8 cellular contexts compared by ENCODE assay signal in the genomic region with DNA sequence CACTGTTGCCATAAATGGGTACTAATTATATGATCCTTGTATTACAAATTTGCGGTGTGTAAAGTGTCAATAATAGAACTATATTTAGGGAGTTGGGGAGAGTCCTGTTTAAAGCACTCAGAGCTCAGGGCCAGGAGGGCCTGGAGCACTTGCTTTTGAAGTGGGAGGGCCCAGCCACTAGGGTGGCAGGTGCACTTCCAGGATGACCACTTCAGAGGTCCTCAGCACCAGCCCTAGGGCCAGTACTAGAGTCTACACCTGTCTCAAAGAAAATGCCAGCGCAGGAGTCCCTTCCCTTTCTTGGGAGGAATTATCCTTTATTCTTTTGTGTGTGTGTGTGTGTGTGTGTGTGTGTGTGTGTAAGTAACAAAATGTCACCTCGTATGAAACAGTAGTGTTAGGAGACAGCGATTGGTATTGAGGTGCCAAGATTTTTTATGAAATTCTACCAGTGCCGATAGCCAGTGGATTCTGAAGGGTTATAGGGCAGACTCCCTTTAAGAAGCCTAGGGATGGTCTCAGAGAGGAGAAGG. TPM values are rescaled to one million over a fixed set of nuclear protein-coding genes. Genes with fewer than 3 reads are reported as not detected.
DNase-seq lines count a peak whose midpoint lies in the region; ATAC-seq and TF ChIP-seq lines count a peak whose summit lies in the region.

No MANE protein-coding gene starts in this region.

- TF ChIP-seq EP300 in ovary (IDR thresholded peaks at IDR 0.05), result no peak

- peak overlapping the region; percentile 67 for H3K27ac ChIP-seq in effector memory CD4-positive, alpha-beta T cell (ENCODE audit: insufficient read depth, low read length, poor library complexity, severe bottlenecking)
- peak overlapping the region; percentile 53 to 77 for H3K27ac ChIP-seq in ovary

- no peaks in the 10 kb centered on the region for H3K36me3 ChIP-seq in effector memory CD4-positive, alpha-beta T cell (ENCODE audit: control insufficient read depth, insufficient read depth, low read length)
- H3K36me3 ChIP-seq in ovary, result no peaks in the 10 kb centered on the region

- H3K4me1 ChIP-seq in effector memory CD4-positive, alpha-beta T cell (ENCODE audit: control insufficient read depth, insufficient read depth, low read length, poor library complexity, severe bottlenecking), result peaks cover 21% of the 10 kb centered on the region
- peaks cover 7% of the 10 kb centered on the region for H3K4me1 ChIP-seq in ovary (ENCODE audit: insufficient read depth)

- no peak for ATAC-seq in GM21526 (IDR thresholded peaks at IDR 0.05; ENCODE audit: low FRiP score, unreplicated experiment)

- 31 to 35% (median 35%) methylated on average over 5 of the region's 5 CpGs for WGBS in ovary, 3 donors

- no peaks in the 10 kb centered on the region for H3K27me3 ChIP-seq in effector memory CD4-positive, alpha-beta T cell (replicated peaks; ENCODE audit: control insufficient read depth, insufficient read depth, low read length, poor library complexity, severe bottlenecking)
- H3K27me3 ChIP-seq in ovary, result no peaks in the 10 kb centered on the region

- intact Hi-C loops in ovary (cut with DNase I), result loop anchor here (2.0 to 10.0 kb wide), 4 partner anchors 28 to 146 kb away; a partner anchor contains a TSS

- no peaks in the 10 kb centered on the region for H3K9me3 ChIP-seq in effector memory CD4-positive, alpha-beta T cell (ENCODE audit: control insufficient read depth, low read length)
- no peaks in the 10 kb centered on the region for H3K9me3 ChIP-seq in ovary

- TF ChIP-seq POLR2A in ovary (IDR thresholded peaks at IDR 0.05), result no peak

- peak overlapping the region; percentile 54 for H3K4me3 ChIP-seq in effector memory CD4-positive, alpha-beta T cell (ENCODE audit: insufficient read depth, low read depth, low read length, poor library complexity, severe bottlenecking)
- peak overlapping the region; percentile 54 for H3K4me3 ChIP-seq in ovary

- no peak for TF ChIP-seq CTCF in ovary (IDR thresholded peaks at IDR 0.05)

- DNase-seq in DMS53 treated with DMSO at 0.1 percent for 48 hours (lab: John Stamatoyannopoulos, UW; ENCODE audit: unreplicated experiment) (peak; percentile 50), NCI-H748 (lab: John Stamatoyannopoulos, UW; ENCODE audit: unreplicated experiment) (peak; percentile 61), ovary (no peak), GF-D8 (lab: John Stamatoyannopoulos, UW) (no peak), OCI-M2 (lab: John Stamatoyannopoulos, UW; ENCODE audit: unreplicated experiment) (no peak)
- no peak for DNase-seq in effector memory CD4-positive, alpha-beta T cell
- DNase-seq in effector CD8-positive, alpha-beta T cell (lab: John Stamatoyannopoulos, UW), result no peak

RNA-seq across cellular contexts. Expression of a gene that starts 31.9 kb away (rescaled TPM):
- 10 to 100 TPM; 23.0 to 53.9 (median 35.3) TPM for total RNA-seq in ovary
- polyA plus RNA-seq in ovary, result 10 to 100 TPM; 24.2 to 30.9 TPM

Comparison
In these comparisons a context has a peak if more than half of its experiments do, and no peak if none do; other contexts are left out.
1. DNase-seq: peak in DMS53 treated with DMSO at 0.1 percent for 48 hours (single experiment) and NCI-H748 (single experiment); none in effector memory CD4-positive, alpha-beta T cell (0 of 3), ovary (0 of 5), GF-D8 (single experiment), OCI-M2 (single experiment) and effector CD8-positive, alpha-beta T cell (single experiment).